ENCODE assay signal across 20 cellular contexts in the genomic region with DNA sequence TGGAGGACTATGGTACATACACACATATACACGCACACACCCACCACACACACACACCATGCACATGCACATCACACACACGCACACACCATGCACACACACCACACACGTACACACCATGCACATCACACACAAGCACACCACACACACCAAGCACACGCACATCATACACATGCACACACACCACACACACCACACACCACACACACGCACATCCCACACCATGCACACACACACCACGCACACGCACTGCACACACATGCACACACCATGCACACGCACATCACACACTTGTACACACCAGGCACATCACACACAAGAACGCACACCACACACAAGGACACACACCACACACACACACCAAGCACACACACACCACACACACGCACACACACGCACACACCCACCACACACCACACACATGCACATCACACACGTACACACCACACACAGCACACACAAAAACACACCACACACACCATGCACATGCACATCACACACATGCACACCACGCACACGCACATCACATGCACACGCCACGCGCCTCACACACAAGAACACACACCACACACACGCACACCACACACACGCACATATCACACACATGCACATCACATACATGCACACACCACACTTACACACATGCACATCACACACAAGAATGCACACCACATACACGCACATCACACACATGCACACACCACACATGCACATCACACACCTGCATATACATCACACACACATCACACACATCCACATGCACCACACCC. TPM values are rescaled to one million over a fixed set of nuclear protein-coding genes. Genes with fewer than 3 reads are reported as not detected.
DNase-seq lines count a peak whose midpoint lies in the region; ATAC-seq, FAIRE-seq and TF ChIP-seq lines count a peak whose summit lies in the region.
"Had no signal": no experiment of that assay in that cellular context is flagged by ENCODE, and none has a peak within 500 bp of the region (broad histone marks: within the 10 kb centered on the region; RNA-seq: fewer than 3 reads in every experiment).

No MANE protein-coding gene starts in this region.

- H2BK5ac ChIP-seq in IMR-90 (ENCODE audit: low read depth, low read length, poor library complexity, severe bottlenecking) = peak overlapping the region; percentile 77
- H2BK5ac ChIP-seq in trophoblast cell (ENCODE audit: low read depth, low read length, poor library complexity) = no peak overlapping the region

- H3K14ac ChIP-seq in IMR-90 (replicated peaks; ENCODE audit: low read depth, low read length) = no peak overlapping the region
- no peak overlapping the region for H3K14ac ChIP-seq in trophoblast cell (ENCODE audit: low read length)

- intact Hi-C loops in IMR-90 (cut with micrococcal nuclease) = no loop called here
- intact Hi-C loops in K562 (cut with micrococcal nuclease) = no loop called here

- WGBS in IMR-90 (ENCODE audit: extremely low coverage in 2 of 2, insufficient read length in 1 of 2), 2 experiments = 90% methylated on average over 9 of the region's 20 CpGs; no CpG with 5 or more reads in 1 of the 2 experiments
- 13% methylated on average over 19 of the region's 20 CpGs for WGBS in K562 (ENCODE audit: insufficient coverage, low coverage, missing lambda C conversion rate)
- 80% methylated on average over 5 of the region's 20 CpGs for WGBS in trophoblast cell (ENCODE audit: extremely low coverage, insufficient coverage, insufficient read length)

- H3K4ac ChIP-seq in IMR-90 (ENCODE audit: low read depth, low read length) = no peak overlapping the region
- H3K4ac ChIP-seq in trophoblast cell (ENCODE audit: low read depth, low read length) = no peak overlapping the region

- H3K4me3 ChIP-seq in DOHH2 (ENCODE audit: low read length) = no peak overlapping the region; the same call in 1 of the 2 replicates
- H3K4me3 ChIP-seq in IMR-90 (ENCODE audit: insufficient read depth, low read depth, low read length) = no peak overlapping the region
- no peak overlapping the region for H3K4me3 ChIP-seq in K562
- H3K4me3 ChIP-seq in trophoblast cell (ENCODE audit: low read depth, low read length) = peak overlapping the region; percentile 64
- H3K4me3 ChIP-seq: SJCRH30 had no signal

- H3K27me3 ChIP-seq in DOHH2 (ENCODE audit: control insufficient read depth, low read length) (no peaks in the 10 kb centered on the region), IMR-90 (ENCODE audit: control insufficient read depth, insufficient read depth, low read length) (peaks cover 2% of the 10 kb centered on the region; the same call in 1 of the 2 replicates), K562 (ENCODE audit: control insufficient read depth in 2 of 2, insufficient read depth in 2 of 2, low read length in 2 of 2) (peaks cover 24 to 54% of the 10 kb centered on the region in 2 experiments; a peak in 4 of 5 replicates), trophoblast cell (ENCODE audit: insufficient read depth, low read length) (no peaks in the 10 kb centered on the region)
- H3K27me3 ChIP-seq: SJCRH30 had no signal

- H3K4me2 ChIP-seq in DOHH2 (ENCODE audit: low read length) (peak overlapping the region; percentile 71), IMR-90 (ENCODE audit: low read depth, low read length) (no peak overlapping the region), K562 (ENCODE audit: insufficient read depth, low read length) (peak overlapping the region; percentile 21; the same call in 1 of the 2 replicates), trophoblast cell (ENCODE audit: low read length) (no peak overlapping the region)

- FAIRE-seq in K562 (lab: Jason Lieb, UNC) = peak; percentile 42
- FAIRE-seq: A204.1, GM18507, RCC 7860 had no signal

- TF ChIP-seq CTCF in DOHH2 (IDR thresholded peaks at IDR 0.05; ENCODE audit: low read depth, low read length, poor library complexity, severe bottlenecking) = no peak
- TF ChIP-seq CTCF in IMR-90 (conservative IDR thresholded peaks at IDR 0.05; ENCODE audit: low read depth, low read length) = no peak
- no peak for TF ChIP-seq CTCF in K562 (IDR thresholded peaks at IDR 0.05 in 2 of 3, conservative IDR thresholded peaks at IDR 0.05 in 1 of 3; ENCODE audit: insufficient read depth in 2 of 3, low read depth in 1 of 3, low read length in 3 of 3)

- CTCF ChIA-PET in IMR-90 (lab: Yijun Ruan, JAX) = no interaction called here
- CTCF ChIA-PET in K562 (lab: Yijun Ruan, JAX; ENCODE audit: low intra/inter-chr PET ratio) = no interaction called here

- H3K9me3 ChIP-seq in DOHH2 (ENCODE audit: control insufficient read depth, insufficient read depth, low read length) = peaks cover 4% of the 10 kb centered on the region; the same call in 1 of the 2 replicates
- no peaks in the 10 kb centered on the region for H3K9me3 ChIP-seq in IMR-90 (ENCODE audit: control insufficient read depth, insufficient read depth, low read length)
- no peaks in the 10 kb centered on the region; the same call in 1 of the 2 replicates for H3K9me3 ChIP-seq in K562 (replicated peaks; ENCODE audit: control insufficient read depth, insufficient read depth, low read depth, low read length)
- H3K9me3 ChIP-seq in trophoblast cell (ENCODE audit: insufficient read depth, low read depth, low read length) = peaks cover 16% of the 10 kb centered on the region
- H3K9me3 ChIP-seq: SJCRH30 had no signal

- no peak overlapping the region for H2BK12ac ChIP-seq in trophoblast cell (ENCODE audit: low read length)

- peaks cover 21% of the 10 kb centered on the region for H3K36me3 ChIP-seq in DOHH2 (ENCODE audit: control insufficient read depth, low read length)
- H3K36me3 ChIP-seq in IMR-90 (ENCODE audit: control insufficient read depth, insufficient read depth, low read length) = no peaks in the 10 kb centered on the region
- no peaks in the 10 kb centered on the region for H3K36me3 ChIP-seq in K562 (ENCODE audit: control insufficient read depth, insufficient read depth, low read length)
- H3K36me3 ChIP-seq in trophoblast cell (ENCODE audit: control insufficient read depth in 1 of 2, insufficient read depth in 2 of 2, low read length in 2 of 2) = peaks cover 8 to 13% of the 10 kb centered on the region in 2 experiments

- no peak for TF ChIP-seq POLR2A in IMR-90 (IDR thresholded peaks at IDR 0.05; ENCODE audit: low read depth, low read length)
- TF ChIP-seq POLR2A in K562 (conservative IDR thresholded peaks at IDR 0.05) = no peak

- H3K79me1 ChIP-seq in IMR-90 (ENCODE audit: low read depth in 1 of 2, low read length in 2 of 2) (0 out of 4 replicates have a peak, but pooled peaks cover 0 to 8% of the 10 kb centered on the region in 2 experiments), trophoblast cell (ENCODE audit: low read length) (no peaks in the 10 kb centered on the region)

- no peak overlapping the region for H4K91ac ChIP-seq in IMR-90 (ENCODE audit: insufficient read depth, low read depth, low read length)
- no peak overlapping the region for H4K91ac ChIP-seq in trophoblast cell (ENCODE audit: low read depth, low read length)

- peaks cover 11% of the 10 kb centered on the region for H3K9me1 ChIP-seq in IMR-90 (ENCODE audit: insufficient read depth, low read length)
- no peaks in the 10 kb centered on the region for H3K9me1 ChIP-seq in K562 (ENCODE audit: control insufficient read depth, insufficient read depth, low read length)

- H4K20me1 ChIP-seq in DOHH2 (ENCODE audit: control insufficient read depth, insufficient read depth, low read depth, low read length) (peaks cover 11% of the 10 kb centered on the region), IMR-90 (ENCODE audit: insufficient read depth, low read length) (peaks cover 8% of the 10 kb centered on the region), K562 (replicated peaks; ENCODE audit: control insufficient read depth, insufficient read depth, low read length) (peaks cover 24% of the 10 kb centered on the region)

- no peaks in the 10 kb centered on the region for H3K9me2 ChIP-seq in DOHH2 (replicated peaks; ENCODE audit: control insufficient read depth, low read length)

- H3K4me1 ChIP-seq in DOHH2 (ENCODE audit: control insufficient read depth, low read length) (peaks cover 85% of the 10 kb centered on the region), IMR-90 (ENCODE audit: control insufficient read depth, insufficient read depth, low read length) (no peaks in the 10 kb centered on the region), K562 (replicated peaks in 1 of 2; ENCODE audit: control insufficient read depth in 2 of 2, insufficient read depth in 2 of 2, low read length in 2 of 2) (peaks cover 15 to 19% of the 10 kb centered on the region in 2 experiments), trophoblast cell (ENCODE audit: control insufficient read depth in 1 of 2, insufficient read depth in 2 of 2, low read length in 2 of 2) (no peaks in the 10 kb centered on the region)

- TF ChIP-seq RAD21 in IMR-90 (IDR thresholded peaks at IDR 0.05; ENCODE audit: low read length) (no peak), K562 (CRISPR knock-in tag; conservative IDR thresholded peaks at IDR 0.05 in 1 of 2, IDR thresholded peaks at IDR 0.05 in 1 of 2) (no peak)

- peaks cover 25% of the 10 kb centered on the region for H3F3A ChIP-seq in DOHH2 (ENCODE audit: control insufficient read depth, insufficient read depth)

- H3K27ac ChIP-seq in DOHH2 (ENCODE audit: low read depth, low read length) (peak overlapping the region; percentile 91), IMR-90 (ENCODE audit: insufficient read depth, low read length) (no peak overlapping the region), K562 (ENCODE audit: extremely low read depth, low read depth, low read length) (no peak overlapping the region), trophoblast cell (ENCODE audit: low read depth, low read length) (no peak overlapping the region)
- H3K27ac ChIP-seq: SJCRH30 had no signal

- no peak overlapping the region for H2BK20ac ChIP-seq in IMR-90 (ENCODE audit: low read depth, low read length)

- H4K12ac ChIP-seq in trophoblast cell (ENCODE audit: low read depth, low read length) = no peak overlapping the region

- H4K5ac ChIP-seq in IMR-90 (ENCODE audit: low read depth, low read length) = no peak overlapping the region

- POLR2A ChIA-PET in IMR-90 (lab: Charles Lee; ENCODE audit: unreplicated experiment) = no interaction called here
- POLR2A ChIA-PET in K562 (lab: Yijun Ruan, JAX) = no interaction called here

- H2AK9ac ChIP-seq in IMR-90 (replicated peaks; ENCODE audit: low read depth, low read length, poor library complexity) = no peak overlapping the region

- H3K23ac ChIP-seq in IMR-90 (ENCODE audit: low read depth, low read length) (no peak overlapping the region), trophoblast cell (ENCODE audit: low read length) (peak overlapping the region; percentile 11)

- no peak overlapping the region for H3K56ac ChIP-seq in IMR-90 (ENCODE audit: extremely low read depth, insufficient read depth, low read length)

- no peak overlapping the region for H2BK15ac ChIP-seq in IMR-90 (ENCODE audit: low read depth, low read length)

- H3K18ac ChIP-seq in IMR-90 (ENCODE audit: low read depth, low read length) (no peak overlapping the region), trophoblast cell (ENCODE audit: low read length) (no peak overlapping the region)

- dilution Hi-C loops in IMR-90 (cut with HindIII; ENCODE audit: low sequenced_read_pairs, unreplicated experiment) = no loop called here

- no peak for ATAC-seq in IMR-90 (ENCODE audit: low read depth)
- no peak for ATAC-seq in K562
- no peak for ATAC-seq in HG03439 (IDR thresholded peaks at IDR 0.05; ENCODE audit: unreplicated experiment)

- H4K8ac ChIP-seq in IMR-90 (ENCODE audit: low read depth in 2 of 2, low read length in 2 of 2) (no peak overlapping the region), trophoblast cell (ENCODE audit: low read depth, low read length) (no peak overlapping the region)

- no peak for TF ChIP-seq EP300 in K562 (IDR thresholded peaks at IDR 0.05; ENCODE audit: low read length)

- H2AFZ ChIP-seq in IMR-90 (replicated peaks; ENCODE audit: low read length, poor library complexity) (no peak overlapping the region), K562 (ENCODE audit: low read depth, low read length) (no peak overlapping the region), trophoblast cell (ENCODE audit: insufficient read depth, low read length, poor library complexity) (no peak overlapping the region)

- no peak overlapping the region for H2AK5ac ChIP-seq in IMR-90 (ENCODE audit: low read depth, low read length)
- no peak overlapping the region for H2AK5ac ChIP-seq in trophoblast cell (ENCODE audit: low read length)

- H3K79me2 ChIP-seq in DOHH2 (ENCODE audit: control insufficient read depth, low read length) = peaks cover 70% of the 10 kb centered on the region
- no peaks in the 10 kb centered on the region for H3K79me2 ChIP-seq in K562 (ENCODE audit: control insufficient read depth, insufficient read depth, low read length)
- no peaks in the 10 kb centered on the region for H3K79me2 ChIP-seq in trophoblast cell (ENCODE audit: control insufficient read depth, insufficient read depth, low read length, poor library complexity)

- no TSS peak for BruUV-seq in IMR-90 (replicated peaks; lab: Mats Ljungman, UMichigan)
- no TSS peak for BruUV-seq in K562 (replicated peaks; lab: Mats Ljungman, UMichigan)

- no peak for DNase-seq in IMR-90
- no peak for DNase-seq in K562 (ENCODE audit: extremely low read depth in 1 of 4, low spot score in 3 of 4)
- no peak for DNase-seq in trophoblast cell
- no peak for DNase-seq in activated CD8-positive, alpha-beta memory T cell treated with anti-CD3 and anti-CD28 coated beads, Interleukin-2, amount 50 U/mL, for 4 hours
- no peak for DNase-seq in HK-2 (ENCODE audit: unreplicated experiment)
- DNase-seq: CD4-positive, CD25-positive, alpha-beta regulatory T cell; DMS79; GOT3; KG1; NCI-H1092 treated with DMSO at 0.1 percent for 48 hours; NCI-H1436 treated with DMSO at 0.1 percent for 48 hours; NCI-H1930; OCI-M1; SJCRH30; T-helper 1 cell had no signal

- H2BK120ac ChIP-seq in IMR-90 (ENCODE audit: low read depth, low read length) (no peak overlapping the region), trophoblast cell (ENCODE audit: insufficient read depth, low read length, poor library complexity) (no peak overlapping the region)

- H3K9ac ChIP-seq in IMR-90 (ENCODE audit: low read depth, low read length) (no peak overlapping the region), K562 (ENCODE audit: insufficient read depth in 1 of 2, low read depth in 2 of 2, low read length in 2 of 2) (no peak overlapping the region), trophoblast cell (ENCODE audit: low read length) (no peak overlapping the region)

- in situ Hi-C loops in IMR-90 (cut with MboI; ENCODE audit: low sequenced_read_pairs) = no loop called here
- in situ Hi-C loops in K562 (cut with MboI) = no loop called here

RNA-seq across cellular contexts. Expression of a gene that starts 9.2 kb away (rescaled TPM):
- total RNA-seq in IMR-90 (2012; rRNA removed) (0.56 and 0.90 TPM in 2 replicates), K562 (2014; rRNA removed) (not detected in 2 replicates), K562 (2014; rRNA removed; fragmentation: Illumina TruSeq; extraction: Trizol) (not detected in 2 replicates), K562 (2015; rRNA removed; fragmentation: Illumina TruSeq; extraction: Trizol) (not detected in 2 replicates), K562 (2021) (0.27 TPM in 1 of 2 replicates, not detected in the other)
- polyA plus RNA-seq in IMR-90 (2012; rRNA removed) (0.89 and 1.1 TPM in 2 replicates), K562 (2011; rRNA removed) (0.07 TPM in 1 of 2 replicates, not detected in the other), K562 (2014; fragmentation: Illumina TruSeq; extraction: Trizol) (not detected in 2 replicates), K562 (2014; fragmentation: Nextera tagmentation; extraction: Ambion mirVana) (not detected), K562 (2014; rRNA removed) (not detected in 2 replicates)
- polyA plus RNA-seq in IMR-90 (2012; cell fraction: cytosol; rRNA removed) = 0.63 and 1.4 TPM in 2 replicates
- polyA plus RNA-seq in IMR-90 (2012; cell fraction: nucleus; rRNA removed; ENCODE audit: low replicate concordance) = 0.84 and 1.3 TPM in 2 replicates
- total RNA-seq in K562 (2011; cell fraction: chromatin; rRNA removed; ENCODE audit: low replicate concordance) = 0.12 and 0.63 TPM in 2 replicates
- 0.92 TPM in 1 of 2 replicates, not detected in the other for total RNA-seq in K562 (2011; cell fraction: nucleolus; rRNA removed)
- total RNA-seq in K562 (2011; cell fraction: nucleoplasm; rRNA removed) = not detected in 2 replicates
- polyA plus RNA-seq in K562 (2011; cell fraction: cytosol; rRNA removed) = 0.13 TPM in 1 of 2 replicates, not detected in the other
- polyA plus RNA-seq in K562 (2011; cell fraction: nucleus; rRNA removed) = 0.15 TPM in 1 of 2 replicates, not detected in the other
- polyA plus RNA-seq in K562 (2012) = not detected in 2 replicates
- polyA minus RNA-seq in K562 (2011; rRNA and poly(A)+ RNA removed) = not detected in 2 replicates
- not detected in 2 replicates for polyA minus RNA-seq in K562 (2011; cell fraction: cytosol; rRNA and poly(A)+ RNA removed)
- not detected in 2 replicates for polyA minus RNA-seq in K562 (2011; cell fraction: nucleus; rRNA and poly(A)+ RNA removed)
- 17.4 and 18.5 TPM in 2 replicates for polyA plus RNA-seq in trophoblast cell (2013)

Comparison
In these comparisons a context has a peak if more than half of its experiments do, and no peak if none do; other contexts are left out.
1. H3K4me2 ChIP-seq: peak in DOHH2 (single experiment) and K562 (single experiment); none in IMR-90 (single experiment) and trophoblast cell (single experiment).